In the genomic region with DNA sequence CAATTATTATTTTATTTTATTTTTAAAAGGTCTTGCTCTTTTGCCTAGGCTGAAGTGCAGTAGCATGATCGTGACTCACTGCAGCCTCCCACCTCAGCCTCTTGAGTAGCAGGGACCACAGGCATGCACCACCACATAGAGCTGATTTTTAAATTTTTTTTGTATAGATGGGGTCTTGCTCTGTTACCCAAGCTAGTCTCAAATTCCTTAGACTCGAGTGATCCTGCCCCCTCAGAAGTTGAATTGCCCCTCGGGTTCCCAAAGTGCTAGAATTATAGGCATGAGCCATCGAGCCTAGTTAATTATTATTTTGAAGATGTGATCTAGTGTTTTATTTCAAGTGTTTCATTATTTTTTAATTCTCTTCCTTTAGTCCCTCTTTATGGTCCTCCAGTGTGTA, we compare ENCODE assay signal across 27 cellular contexts. TPM values are rescaled to one million over a fixed set of nuclear protein-coding genes. Genes with fewer than 3 reads are reported as not detected.
"Had no signal": no experiment of that assay in that cellular context is flagged by ENCODE, and none has a peak within 500 bp of the region (broad histone marks: within the 10 kb centered on the region; RNA-seq: fewer than 3 reads in every experiment).

No MANE protein-coding gene starts in this region.

- H3K9me3 ChIP-seq: colonic mucosa, esophagus muscularis mucosa, esophagus squamous epithelium, gastrocnemius medialis, gastroesophageal sphincter, heart left ventricle had no signal

- H3K27me3 ChIP-seq: colonic mucosa, dorsolateral prefrontal cortex, esophagus muscularis mucosa, esophagus squamous epithelium, foreskin keratinocyte, gastrocnemius medialis, gastroesophageal sphincter, heart left ventricle had no signal

- DNase-seq: cortex of kidney; dermis blood vessel endothelial cell; dorsolateral prefrontal cortex; effector CD4-positive, alpha-beta T cell; effector CD8-positive, alpha-beta T cell; effector memory CD4-positive, alpha-beta T cell; effector memory CD8-positive, alpha-beta T cell; endodermal cell; erythroblast; esophagus squamous epithelium; foreskin fibroblast; foreskin keratinocyte; foreskin melanocyte; gastrocnemius medialis; glutamatergic neuron; head of caudate nucleus; heart left ventricle had no signal

- H3K4me1 ChIP-seq: colonic mucosa, esophagus muscularis mucosa, esophagus squamous epithelium, gastrocnemius medialis, gastroesophageal sphincter, heart left ventricle had no signal

- FAIRE-seq: endometrium, endothelial cell of umbilical vein, frontal cortex had no signal

- H3K27ac ChIP-seq: colonic mucosa, coronary artery, dorsolateral prefrontal cortex, epithelial cell of prostate, esophagus muscularis mucosa, esophagus squamous epithelium, foreskin keratinocyte, gastrocnemius medialis, gastroesophageal sphincter, heart left ventricle had no signal

- H3K36me3 ChIP-seq: colonic mucosa, esophagus muscularis mucosa, esophagus squamous epithelium, gastroesophageal sphincter, heart left ventricle had no signal

- H3K4me3 ChIP-seq: colonic mucosa, coronary artery, dorsolateral prefrontal cortex, esophagus muscularis mucosa, esophagus squamous epithelium, gastrocnemius medialis, gastroesophageal sphincter, heart left ventricle had no signal

- ATAC-seq: effector memory CD8-positive, alpha-beta T cell; esophagus mucosa; gastrocnemius medialis; gastroesophageal sphincter; heart left ventricle had no signal

RNA-seq across cellular contexts. Expression of gene MSH4, which starts 12.2 kb away (rescaled TPM):
- total RNA-seq: glomerular endothelial cell had no signal
